ENCODE assay signal across 33 cellular contexts in genomic region chr15:77514635-77515421, GRCh38.
DNase-seq lines count a peak whose midpoint lies in the region; ATAC-seq lines count a peak whose summit lies in the region.
"Had no signal": no experiment of that assay in that cellular context is flagged by ENCODE, and none has a peak within 500 bp of the region (broad histone marks: within the 10 kb centered on the region; RNA-seq: fewer than 3 reads in every experiment).

No MANE protein-coding gene starts in this region.

- H2BK120ac ChIP-seq in neuronal stem cell (ENCODE audit: low read depth, low read length): no peak overlapping the region

- peaks cover 0 to 2% of the 10 kb centered on the region in 2 donors for H3K9me3 ChIP-seq in neuronal stem cell (replicated peaks in 1 of 2; ENCODE audit: control insufficient read depth in 2 of 2, insufficient read depth in 1 of 2, low read depth in 1 of 2, low read length in 2 of 2)
- H3K9me3 ChIP-seq: heart right ventricle, lower lobe of right lung, uterus had no signal

- no CpG with 5 or more reads among the region's 11 CpGs for WGBS in neuronal stem cell (ENCODE audit: extremely low coverage in 2 of 2, insufficient read length in 2 of 2, insufficient replicate concordance in 1 of 2), 2 donors

- DNase-seq in H7 (peak; percentile 30), NCI-H526 treated with DMSO at 0.1 percent for 48 hours (lab: John Stamatoyannopoulos, UW) (peak; percentile 47), foreskin melanocyte (peak; percentile 15), neuronal stem cell (ENCODE audit: low spot score) (no peak), NCI-H2196 treated with DMSO at 0.1 percent for 48 hours (lab: John Stamatoyannopoulos, UW; ENCODE audit: unreplicated experiment) (no peak)
- DNase-seq: activated CD4-positive, alpha-beta T cell treated with anti-CD3 and anti-CD28 coated beads, Interleukin-2, amount 10 ng/mL, durations not matched to agents 24 days and 14 days; activated gamma-delta T cell; activated naive CD8-positive, alpha-beta T cell treated with anti-CD3 and anti-CD28 coated beads, Interleukin-2, amount 10 ng/mL, durations not matched to agents 7 days and 5 days; aorta; CD8-positive, alpha-beta memory T cell; EL; foreskin fibroblast; H9; heart right ventricle; kidney; lower lobe of right lung; MV-4-11; NCI-H1436; NCI-H2081; NCI-H345; retina; SJCRH30; stimulated activated CD4-positive, alpha-beta T cell treated with anti-CD3 and anti-CD28 coated beads, Interleukin-2, amount 100 ng/mL, for 24 hours; stimulated activated naive CD8-positive, alpha-beta T cell treated with anti-CD3 and anti-CD28 coated beads, Interleukin-15, amount 100 ng/mL, for 72 hours; T-helper 9 cell; uterus had no signal

- H2AK5ac ChIP-seq in neuronal stem cell (ENCODE audit: low read depth, low read length): no peak overlapping the region

- no peak overlapping the region for H2BK12ac ChIP-seq in neuronal stem cell (ENCODE audit: low read length)

- H3K18ac ChIP-seq in neuronal stem cell (ENCODE audit: low read length): peak overlapping the region; percentile 15

- no peak overlapping the region for H4K8ac ChIP-seq in neuronal stem cell (ENCODE audit: low read depth, low read length)

- no peaks in the 10 kb centered on the region for H3K36me3 ChIP-seq in H7 (replicated peaks; ENCODE audit: control insufficient read depth, insufficient read depth, low read length)
- no peaks in the 10 kb centered on the region for H3K36me3 ChIP-seq in neuronal stem cell (replicated peaks in 1 of 2; ENCODE audit: control insufficient read depth in 2 of 2, insufficient read depth in 2 of 2, low read length in 2 of 2)
- H3K36me3 ChIP-seq: cardiac muscle cell, esophagus muscularis mucosa, heart right ventricle, lower lobe of right lung, SJCRH30, uterus had no signal

- no peak overlapping the region for H3K14ac ChIP-seq in neuronal stem cell (ENCODE audit: low read length)

- no peak overlapping the region for H3K23ac ChIP-seq in neuronal stem cell (ENCODE audit: low read depth, low read length, poor library complexity)

- H3K27me3 ChIP-seq in H7 (ENCODE audit: control insufficient read depth, insufficient read depth, low read length): no peaks in the 10 kb centered on the region
- H3K27me3 ChIP-seq in neuronal stem cell (ENCODE audit: control insufficient read depth in 3 of 3, insufficient read depth in 3 of 3, low read depth in 1 of 3, low read length in 3 of 3): no peaks in the 10 kb centered on the region
- H3K27me3 ChIP-seq: cardiac muscle cell, esophagus muscularis mucosa, heart right ventricle, SJCRH30, uterus had no signal

- H2AFZ ChIP-seq in neuronal stem cell (ENCODE audit: low read length): no peak overlapping the region
- H2AFZ ChIP-seq: parathyroid adenoma had no signal

- H2BK15ac ChIP-seq in neuronal stem cell (ENCODE audit: low read length): no peak overlapping the region

- H3K4me2 ChIP-seq in neuronal stem cell (ENCODE audit: insufficient read depth, low read length, poor library complexity, severe bottlenecking): no peak overlapping the region

- H4K91ac ChIP-seq in neuronal stem cell (ENCODE audit: low read depth, low read length, poor library complexity): no peak overlapping the region

- H3K9ac ChIP-seq in neuronal stem cell (ENCODE audit: low read depth, low read length, poor library complexity): no peak overlapping the region
- H3K9ac ChIP-seq: parathyroid adenoma had no signal

- H3K4me1 ChIP-seq in neuronal stem cell (ENCODE audit: control insufficient read depth in 2 of 2, insufficient read depth in 1 of 2, low read depth in 1 of 2, low read length in 2 of 2): peaks cover 12 to 16% of the 10 kb centered on the region in 2 donors
- H3K4me1 ChIP-seq: parathyroid adenoma, SJCRH30, uterus had no signal

- H3K4ac ChIP-seq in neuronal stem cell (ENCODE audit: low read length): no peak overlapping the region

- ATAC-seq in activated CD4-positive, CD25-positive, alpha-beta regulatory T cell treated with anti-CD3 and anti-CD28 coated beads, Interleukin-2, amount 50 U/mL, for 24 hours: no peak
- no peak for ATAC-seq in GM18873 (IDR thresholded peaks at IDR 0.05; ENCODE audit: low FRiP score, unreplicated experiment)
- ATAC-seq: GM12878; lower lobe of right lung; stimulated activated naive CD8-positive, alpha-beta T cell treated with anti-CD3 and anti-CD28 coated beads, Interleukin-15, amount 100 ng/mL, for 72 hours had no signal

- no peak overlapping the region for H3K4me3 ChIP-seq in H7 (ENCODE audit: insufficient read depth, low read depth, low read length)
- H3K4me3 ChIP-seq in neuronal stem cell (ENCODE audit: low read length in 2 of 2): no peak overlapping the region
- H3K4me3 ChIP-seq: cardiac muscle cell, esophagus muscularis mucosa, GM12878, heart right ventricle, lower lobe of right lung, SJCRH30, uterus had no signal

- no peak overlapping the region for H2BK5ac ChIP-seq in neuronal stem cell (ENCODE audit: low read length)

- no peak overlapping the region for H3K27ac ChIP-seq in neuronal stem cell (replicated peaks; ENCODE audit: low read length)
- H3K27ac ChIP-seq: cardiac muscle cell, esophagus muscularis mucosa, lower lobe of right lung, parathyroid adenoma, SJCRH30, uterus, VCaP had no signal

- H3K79me1 ChIP-seq in neuronal stem cell (ENCODE audit: low read depth, low read length): no peaks in the 10 kb centered on the region

Comparison
In these comparisons a context has a peak if more than half of its experiments do, and no peak if none do; other contexts are left out.
1. DNase-seq: peak in H7 (single experiment), NCI-H526 treated with DMSO at 0.1 percent for 48 hours (single experiment) and foreskin melanocyte (single experiment); none in neuronal stem cell (single experiment) and NCI-H2196 treated with DMSO at 0.1 percent for 48 hours (single experiment).